Comparison of ENCODE assay signal across 18 cellular contexts in the genomic region with DNA sequence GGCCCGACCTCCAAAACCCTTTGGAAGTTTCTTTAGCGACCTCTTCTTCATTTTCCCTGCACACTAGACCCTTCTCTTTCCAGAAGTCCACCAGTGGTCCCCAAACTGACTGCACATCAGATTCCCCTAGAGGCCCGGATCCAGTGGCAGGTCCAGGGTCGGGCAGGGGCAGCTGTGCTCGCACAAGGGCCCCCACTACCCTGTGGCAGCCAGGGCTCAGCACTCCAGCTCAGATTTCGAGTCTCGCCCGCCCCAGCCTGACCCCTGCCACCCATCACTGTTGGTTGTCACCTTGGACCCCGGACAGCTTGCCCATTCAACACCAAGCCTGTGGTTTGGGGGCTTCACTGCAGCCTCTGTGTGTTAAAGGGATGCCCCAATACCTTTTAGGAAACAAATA.
"Had no signal": no experiment of that assay in that cellular context is flagged by ENCODE, and none has a peak within 500 bp of the region (broad histone marks: within the 10 kb centered on the region; RNA-seq: fewer than 3 reads in every experiment).

No MANE protein-coding gene starts in this region.

- H3K4me3 Mint-ChIP-seq: IgD-negative memory B cell had no signal

- H3K27ac Mint-ChIP-seq: IgD-negative memory B cell had no signal

- H3K9me3 Mint-ChIP-seq: IgD-negative memory B cell had no signal

- H3K36me3 ChIP-seq: SJCRH30 had no signal

- H3K4me1 Mint-ChIP-seq: IgD-negative memory B cell had no signal

- H3K27me3 Mint-ChIP-seq: IgD-negative memory B cell had no signal

- H3K27me3 ChIP-seq: SJCRH30 had no signal

- H3K27ac ChIP-seq: KMS-11, SJCRH30 had no signal

- ATAC-seq: K562, SK-N-SH treated with all-trans-retinoic acid at 6 μM for 48 hours had no signal

- H3K9me3 ChIP-seq: SJCRH30 had no signal

- H3K4me3 ChIP-seq: K562, SJCRH30 had no signal

- DNase-seq: Kasumi-1, MM.1S, NCI-H1092 treated with DMSO at 0.1 percent for 48 hours, NCI-H1436, NCI-H187, NCI-H2029, NCI-H2081 treated with DMSO at 0.1 percent for 48 hours, NCI-H2171 treated with DMSO at 0.1 percent for 48 hours, NCI-H524, NCI-H526 treated with DMSO at 0.1 percent for 48 hours, NCI-H748 treated with DMSO at 0.1 percent for 48 hours, RPMI8226, SHP77 treated with DMSO at 0.1 percent for 48 hours, SJCRH30 had no signal
